In genomic region chr6:109623288-109623687, GRCh38 we compare ENCODE assay signal across 22 cellular contexts.
"Had no signal": no experiment of that assay in that cellular context is flagged by ENCODE, and none has a peak within 500 bp of the region (broad histone marks: within the 10 kb centered on the region; RNA-seq: fewer than 3 reads in every experiment).

No MANE protein-coding gene starts in this region.

- H3K27ac Mint-ChIP-seq: natural killer cell treated with Interleukin-12 subunit alpha and Interleukin-12 subunit beta and Interleukin-15 and Interleukin-18, amount 100 ng/mL, for 72 hours; neural progenitor cell; stimulated activated effector memory CD8-positive, alpha-beta T cell treated with anti-CD3 and anti-CD28 coated beads, Interleukin-12 subunit alpha, Interleukin-12 subunit beta, amount 100 ng/mL, for 72 hours; type B pancreatic cell had no signal

- H3K4me1 Mint-ChIP-seq: neural progenitor cell; stimulated activated effector memory CD8-positive, alpha-beta T cell treated with anti-CD3 and anti-CD28 coated beads, Interleukin-12 subunit alpha, Interleukin-12 subunit beta, amount 100 ng/mL, for 72 hours had no signal

- H3K4me3 ChIP-seq: gastroesophageal sphincter, left ventricle myocardium inferior, lower lobe of right lung, neural progenitor cell, ovary, smooth muscle cell, suprapubic skin, thyroid gland, uterus had no signal

- H3K9ac ChIP-seq: neural progenitor cell had no signal

- H3K27me3 ChIP-seq: gastroesophageal sphincter, neural progenitor cell, ovary, suprapubic skin, thyroid gland, uterus had no signal

- H2AFZ ChIP-seq: neural progenitor cell had no signal

- H3K4me2 ChIP-seq: neural progenitor cell, smooth muscle cell had no signal

- H3K36me3 Mint-ChIP-seq: stimulated activated effector memory CD8-positive, alpha-beta T cell treated with anti-CD3 and anti-CD28 coated beads, Interleukin-12 subunit alpha, Interleukin-12 subunit beta, amount 100 ng/mL, for 72 hours; type B pancreatic cell had no signal

- H3K36me3 ChIP-seq: gastroesophageal sphincter, lower lobe of right lung, neural progenitor cell, ovary, suprapubic skin, thyroid gland, uterus had no signal

- H3K4me3 Mint-ChIP-seq: natural killer cell treated with Interleukin-12 subunit alpha and Interleukin-12 subunit beta and Interleukin-15 and Interleukin-18, amount 100 ng/mL, for 72 hours; neural progenitor cell; stimulated activated effector memory CD8-positive, alpha-beta T cell treated with anti-CD3 and anti-CD28 coated beads, Interleukin-12 subunit alpha, Interleukin-12 subunit beta, amount 100 ng/mL, for 72 hours; type B pancreatic cell had no signal

- H3K27me3 Mint-ChIP-seq: type B pancreatic cell had no signal

- ATAC-seq: gastroesophageal sphincter; left cardiac atrium; lower lobe of right lung; natural killer cell treated with Interleukin-12 subunit alpha and Interleukin-12 subunit beta and Interleukin-15 and Interleukin-18, amount 100 ng/mL, for 72 hours; right cardiac atrium; stimulated activated effector memory CD8-positive, alpha-beta T cell treated with anti-CD3 and anti-CD28 coated beads, Interleukin-12 subunit alpha, Interleukin-12 subunit beta, amount 100 ng/mL, for 72 hours; stimulated activated naive CD8-positive, alpha-beta T cell treated with anti-CD3 and anti-CD28 coated beads, Interleukin-15, Interleukin-2, amounts not matched to agents 100 U/mL and 50 U/mL, for 24 hours had no signal

- DNase-seq: dermis blood vessel endothelial cell; glutamatergic neuron; left cardiac atrium; left ventricle myocardium inferior; lower lobe of right lung; mesenchymal stem cell; midbrain; nucleus accumbens; ovary; right cardiac atrium; stimulated activated CD4-positive, alpha-beta T cell treated with anti-CD3 and anti-CD28 coated beads, Interleukin-4, amount 100 ng/mL, for 1 hour; stimulated activated CD8-positive, alpha-beta memory T cell treated with anti-CD3 and anti-CD28 coated beads, Interleukin-4, amount 100 ng/mL, for 48 hours; stimulated activated naive CD8-positive, alpha-beta T cell treated with anti-CD3 and anti-CD28 coated beads, Interleukin-15, Interleukin-2, amounts not matched to agents 100 U/mL and 50 U/mL, for 24 hours; thyroid gland; uterus had no signal

- H3K9me3 ChIP-seq: ovary, thyroid gland, uterus had no signal

- H3K27ac ChIP-seq: gastroesophageal sphincter, left ventricle myocardium inferior, lower lobe of right lung, neural progenitor cell, ovary, suprapubic skin, thyroid gland, uterus had no signal

- H3K4me1 ChIP-seq: gastroesophageal sphincter, left ventricle myocardium inferior, lower lobe of right lung, neural progenitor cell, suprapubic skin, thyroid gland, uterus had no signal
